Comparison of ENCODE assay signal across 8 cellular contexts in the genomic region with DNA sequence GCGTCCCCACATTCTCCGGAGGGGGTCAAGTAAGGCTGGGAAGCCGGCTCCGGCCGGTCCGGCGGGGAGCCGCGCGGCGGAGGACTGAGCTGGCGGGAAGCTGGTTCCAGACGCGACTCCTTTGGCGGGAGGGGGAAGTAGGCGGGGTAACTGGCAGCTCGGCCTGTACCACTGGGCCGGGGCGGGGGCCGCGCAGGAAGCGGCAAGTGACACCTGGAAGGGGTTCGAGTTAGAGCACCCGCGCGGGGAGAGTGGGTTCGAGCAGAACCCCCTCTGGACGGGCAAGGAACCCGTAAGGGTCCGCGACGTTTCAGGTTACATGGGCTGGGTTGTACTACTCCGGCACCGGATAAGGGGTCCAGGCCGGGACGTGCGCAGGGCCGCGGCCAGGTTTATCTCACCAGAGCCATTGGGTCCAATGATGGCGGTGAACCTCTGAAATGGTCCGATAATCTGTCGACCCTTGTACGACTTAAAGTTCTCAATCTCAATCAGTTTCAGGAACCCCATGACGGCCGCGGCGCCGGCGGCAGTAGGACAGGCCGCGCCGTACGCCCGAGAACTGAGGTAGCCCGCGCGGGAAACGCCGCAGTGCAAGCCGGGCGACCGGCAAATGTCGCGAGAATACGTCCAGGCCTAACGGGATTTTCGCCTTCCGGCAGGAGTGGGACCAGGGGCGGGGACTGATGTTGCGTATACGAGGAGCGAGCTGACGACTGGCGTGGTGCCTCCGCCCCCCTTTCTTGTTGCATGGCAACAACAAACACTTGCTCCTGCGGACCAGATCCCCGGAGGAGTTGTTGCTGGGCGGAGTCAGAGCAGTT. TPM values are rescaled to one million over a fixed set of nuclear protein-coding genes. Genes with fewer than 3 reads are reported as not detected.
DNase-seq lines count a peak whose midpoint lies in the region; ATAC-seq and TF ChIP-seq lines count a peak whose summit lies in the region.

Gene RIBC1, plus strand, starts transcription at position 783 of the 824 bp plus-strand sequence. CDS start 3,404 bp downstream, outside the sequence.
Gene SMC1A, minus strand, starts transcription at position 564 of the 824 bp plus-strand sequence. Its CDS starts 54 bp downstream, at position 510.

- no peaks in the 10 kb centered on the region for H3K27me3 Mint-ChIP-seq in activated CD4-positive, alpha-beta T cell treated with anti-CD3 and anti-CD28 coated beads, Interleukin-2, amount 10 ng/mL, durations not matched to agents 7 days and 5 days

- H3K4me3 Mint-ChIP-seq in activated CD4-positive, alpha-beta T cell treated with anti-CD3 and anti-CD28 coated beads, Interleukin-2, amount 10 ng/mL, durations not matched to agents 7 days and 5 days, result peak within 1 kb of the TSS; percentile 87

- peak within 1 kb of the TSS; percentile 83 to 97 for H3K27ac ChIP-seq in coronary artery
- peak within 1 kb of the TSS; percentile 87 for H3K27ac ChIP-seq in layer of hippocampus (ENCODE audit: low read depth, low read length)

- H3K36me3 Mint-ChIP-seq in activated CD4-positive, alpha-beta T cell treated with anti-CD3 and anti-CD28 coated beads, Interleukin-2, amount 10 ng/mL, durations not matched to agents 7 days and 5 days (ENCODE audit: low read depth), result peaks cover 22% of the 10 kb centered on the region

- ATAC-seq in GM19351 (IDR thresholded peaks at IDR 0.05; ENCODE audit: unreplicated experiment) (peak; percentile 85), HG03520 (IDR thresholded peaks at IDR 0.05; ENCODE audit: unreplicated experiment) (peak; percentile 93)

- H3K27me3 ChIP-seq in layer of hippocampus (ENCODE audit: control insufficient read depth, insufficient read depth, low read length), result no peaks in the 10 kb centered on the region

- peak within 1 kb of the TSS; percentile 86 for H3K4me3 ChIP-seq in coronary artery

- peaks cover 30% of the 10 kb centered on the region for H3K4me1 Mint-ChIP-seq in activated CD4-positive, alpha-beta T cell treated with anti-CD3 and anti-CD28 coated beads, Interleukin-2, amount 10 ng/mL, durations not matched to agents 7 days and 5 days

- POLR2A ChIA-PET in activated CD4-positive, alpha-beta T cell treated with anti-CD3 and anti-CD28 coated beads, Interleukin-2, amount 10 ng/mL, durations not matched to agents 7 days and 5 days (lab: Charles Lee), result interaction anchor here (0.6 to 1.1 kb wide), 3 partner anchors 10 to 262 kb away, joined by 3 to 4 read pairs (median 3); no protein-coding TSS in a partner anchor

- H3K9me3 Mint-ChIP-seq in activated CD4-positive, alpha-beta T cell treated with anti-CD3 and anti-CD28 coated beads, Interleukin-2, amount 10 ng/mL, durations not matched to agents 7 days and 5 days, result no peaks in the 10 kb centered on the region

- TF ChIP-seq CTCF in coronary artery (IDR thresholded peaks at IDR 0.05), result no peak

- DNase-seq in C1 segment of cervical spinal cord (lab: John Stamatoyannopoulos, UW) (peak; percentile 55 to 95 (median 92)), NCI-H526 treated with DMSO at 0.1 percent for 48 hours (lab: John Stamatoyannopoulos, UW) (peak; percentile 83), coronary artery (ENCODE audit: low spot score) (peak; percentile 99)
- DNase-seq in activated CD4-positive, alpha-beta T cell treated with anti-CD3 and anti-CD28 coated beads, Interleukin-2, amount 10 ng/mL, durations not matched to agents 7 days and 5 days, result peak; percentile 95
- DNase-seq in stimulated activated CD4-positive, alpha-beta T cell treated with anti-CD3 and anti-CD28 coated beads, Interleukin-1b, Interleukin-23, amount 100 ng/mL, for 24 hours (ENCODE audit: low read depth in 4 of 4, low spot score in 1 of 4), result peak; percentile 73 to 92 (median 88)

- peak within 1 kb of the TSS; percentile 97 for H3K27ac Mint-ChIP-seq in activated CD4-positive, alpha-beta T cell treated with anti-CD3 and anti-CD28 coated beads, Interleukin-2, amount 10 ng/mL, durations not matched to agents 7 days and 5 days

- CTCF ChIA-PET in activated CD4-positive, alpha-beta T cell treated with anti-CD3 and anti-CD28 coated beads, Interleukin-2, amount 10 ng/mL, durations not matched to agents 7 days and 5 days (lab: Charles Lee), result interaction anchor here (0.9 to 2.5 kb wide), 7 partner anchors 9 to 622 kb away, joined by 3 to 17 read pairs (median 6); partner anchors contain the start of gene PHF8

RNA-seq across cellular contexts. Expression of gene RIBC1, which starts in this region (rescaled TPM):
- total RNA-seq in activated CD4-positive, alpha-beta T cell treated with anti-CD3 and anti-CD28 coated beads, Interleukin-2, amount 10 ng/mL, durations not matched to agents 7 days and 5 days, result 1 to 10 TPM; 1.1 to 1.4 TPM

RNA-seq across cellular contexts. Expression of gene SMC1A, which starts in this region (rescaled TPM):
- total RNA-seq in activated CD4-positive, alpha-beta T cell treated with anti-CD3 and anti-CD28 coated beads, Interleukin-2, amount 10 ng/mL, durations not matched to agents 7 days and 5 days, result 100 to 1,000 TPM; 157 to 159 TPM

Comparison
In these comparisons a context has a peak if more than half of its experiments do, and no peak if none do; other contexts are left out.
1. Peak in every context shown above with its lines: DNase-seq, ATAC-seq, H3K4me3 ChIP-seq and H3K27ac ChIP-seq.